ENCODE assay signal across 26 cellular contexts in genomic region chr18:78595453-78595852, GRCh38.
"Had no signal": no experiment of that assay in that cellular context is flagged by ENCODE, and none has a peak within 500 bp of the region (broad histone marks: within the 10 kb centered on the region; RNA-seq: fewer than 3 reads in every experiment).

No MANE protein-coding gene starts in this region.

- ATAC-seq: activated naive CD4-positive, alpha-beta T cell treated with anti-CD3 and anti-CD28 coated beads, Interleukin-2, amount 50 U/mL, for 72 hours; activated T-cell treated with anti-CD3 and anti-CD28 coated beads, Interleukin-2, amount 50 U/mL, for 4 hours; body of pancreas; K562 had no signal

- H3K9ac ChIP-seq: SK-N-SH had no signal

- DNase-seq: activated CD4-positive, alpha-beta T cell treated with anti-CD3 and anti-CD28 coated beads, Interleukin-2, amount 10 ng/mL, durations not matched to agents 24 days and 14 days; activated CD4-positive, alpha-beta T cell treated with anti-CD3 and anti-CD28 coated beads, Interleukin-2, amount 50 U/mL, for 4 hours; activated CD8-positive, alpha-beta memory T cell treated with anti-CD3 and anti-CD28 coated beads, Interleukin-2, amount 50 U/mL, for 4 hours; activated gamma-delta T cell treated with Interleukin-2 at 50 U/mL for 16 hours; activated naive CD4-positive, alpha-beta T cell treated with anti-CD3 and anti-CD28 coated beads for 36 hours; activated T-cell treated with anti-CD3 and anti-CD28 coated beads for 4 hours; activated T-cell treated with anti-CD3 and anti-CD28 coated beads, Interleukin-2, amount 50 U/mL, for 4 hours; adrenal gland; body of pancreas; caudate nucleus; cerebellar nuclear complex; NCI-H1105; NCI-H1417 treated with DMSO at 0.1 percent for 48 hours; NCI-H187 treated with DMSO at 0.1 percent for 48 hours; NCI-H2081; NCI-H345; NCI-H524 treated with DMSO at 0.1 percent for 48 hours; NCI-H748 treated with DMSO at 0.1 percent for 48 hours; NK-92 treated with Interleukin-12 subunit alpha and Interleukin-12 subunit beta, amount 100 ng/mL, for 24 hours; OCI-M1; SHP77 treated with DMSO at 0.1 percent for 48 hours; SK-N-SH had no signal

- H3K27ac ChIP-seq: adrenal gland, body of pancreas, breast epithelium, SJSA1 had no signal

- H3K4me3 ChIP-seq: adrenal gland, body of pancreas, breast epithelium, K562, SJSA1 had no signal

- H3K27me3 ChIP-seq: adrenal gland, body of pancreas, breast epithelium, SJSA1 had no signal

- H3K4me2 ChIP-seq: SK-N-SH had no signal

- H3K36me3 ChIP-seq: adrenal gland, breast epithelium, SJSA1 had no signal

- H3K4me1 ChIP-seq: adrenal gland, body of pancreas, breast epithelium, SJSA1 had no signal
